ENCODE assay signal across 28 cellular contexts in the genomic region with DNA sequence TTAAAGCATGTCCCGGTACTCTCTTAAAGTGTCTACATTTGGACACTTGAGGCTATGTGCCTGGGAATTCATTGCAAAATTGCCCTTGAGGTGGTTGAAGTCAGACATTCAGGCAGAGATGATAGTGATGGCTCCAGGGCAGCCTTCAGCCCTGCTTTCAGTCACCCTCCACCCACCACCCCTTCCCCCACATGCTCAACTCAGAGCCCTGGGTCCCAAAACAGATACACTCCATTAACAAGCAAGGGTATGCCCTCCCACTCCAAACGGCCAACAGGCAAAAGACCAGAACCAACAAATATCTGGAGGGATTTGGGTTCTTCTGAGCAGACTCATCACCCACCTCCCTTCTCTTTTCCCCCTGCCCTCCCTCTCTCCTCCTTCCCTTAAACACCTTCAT. TPM values are rescaled to one million over a fixed set of nuclear protein-coding genes. Genes with fewer than 3 reads are reported as not detected.
A peak's percentile ranks its signal among the peaks of the same experiment; 100 is the strongest.
DNase-seq lines count a peak whose midpoint lies in the region; ATAC-seq and TF ChIP-seq lines count a peak whose summit lies in the region.
"Had no signal": no experiment of that assay in that cellular context is flagged by ENCODE, and none has a peak within 500 bp of the region (broad histone marks: within the 10 kb centered on the region; RNA-seq: fewer than 3 reads in every experiment).

No MANE protein-coding gene starts in this region.

- no peak for TF ChIP-seq EP300 in upper lobe of left lung (IDR thresholded peaks at IDR 0.05)

- ATAC-seq in GM23338: no peak
- ATAC-seq in lower lobe of right lung: no peak
- ATAC-seq in upper lobe of left lung (ENCODE audit: low FRiP score in 2 of 2): no peak
- no peak for ATAC-seq in GM21447 (IDR thresholded peaks at IDR 0.05; ENCODE audit: unreplicated experiment)
- ATAC-seq: PC-3 had no signal

- POLR2A ChIA-PET in RWPE1 (lab: Yijun Ruan, JAX; ENCODE audit: low non-redundant PET): no interaction called here

- H3K9me3 ChIP-seq in lower lobe of right lung (no peaks in the 10 kb centered on the region), upper lobe of left lung (no peaks in the 10 kb centered on the region)
- H3K9me3 ChIP-seq: BLaER1 had no signal

- DNase-seq in GM23338 (ENCODE audit: low spot score): no peak
- no peak for DNase-seq in RWPE1 (ENCODE audit: low spot score)
- DNase-seq in lower lobe of right lung: no peak
- DNase-seq in upper lobe of left lung: no peak
- no peak for DNase-seq in SW 1271 (lab: John Stamatoyannopoulos, UW)
- DNase-seq in pons (ENCODE audit: low spot score): no peak
- DNase-seq: CD4-positive, CD25-positive, alpha-beta regulatory T cell; DMS153; DND-41; GM23248; H9; HFFc6; Kasumi-1; MV-4-11; NCI-H1105; NCI-H146; NCI-H1930; NCI-H446; NCI-H524 treated with DMSO at 0.1 percent for 48 hours; NCI-H82; NK-92 treated with Interleukin-12 subunit alpha and Interleukin-12 subunit beta, amount 100 ng/mL, for 24 hours; PC-3; RPMI8226; SHP77 treated with DMSO at 0.1 percent for 48 hours had no signal

- no peaks in the 10 kb centered on the region for H3K9me2 ChIP-seq in GM23338 (ENCODE audit: insufficient read depth)

- H3K27ac ChIP-seq in GM23338 (ENCODE audit: low read depth): no peak overlapping the region
- peak overlapping the region; percentile 74 for H3K27ac ChIP-seq in RWPE1
- peak overlapping the region; percentile 66 for H3K27ac ChIP-seq in lower lobe of right lung
- peak overlapping the region in 3 of 4 donors; percentile 43 to 77 (median 74) for H3K27ac ChIP-seq in upper lobe of left lung
- H3K27ac ChIP-seq: BLaER1, GM23248 had no signal

- no peaks in the 10 kb centered on the region for H3F3A ChIP-seq in GM23338 (replicated peaks; ENCODE audit: low read depth)

- no peaks in the 10 kb centered on the region; the same call in 2 of the 3 replicates for H3K4me1 Mint-ChIP-seq in GM23338

- CTCF ChIA-PET in RWPE1 (lab: Yijun Ruan, JAX): no interaction called here

- H3K27me3 Mint-ChIP-seq in GM23338 (ENCODE audit: insufficient read depth, low read depth, poor library complexity): peaks cover 3% of the 10 kb centered on the region

- H3K36me3 ChIP-seq in GM23338 (ENCODE audit: insufficient read depth) (no peaks in the 10 kb centered on the region), lower lobe of right lung (no peaks in the 10 kb centered on the region), upper lobe of left lung (no peaks in the 10 kb centered on the region)
- H3K36me3 ChIP-seq: BLaER1 had no signal

- no peaks in the 10 kb centered on the region for H3K9me3 Mint-ChIP-seq in GM23338
- H3K9me3 Mint-ChIP-seq: H9, HFFc6 had no signal

- H3K27me3 ChIP-seq in GM23338 (ENCODE audit: insufficient read depth) (no peaks in the 10 kb centered on the region), lower lobe of right lung (ENCODE audit: low read depth) (no peaks in the 10 kb centered on the region), upper lobe of left lung (no peaks in the 10 kb centered on the region)
- H3K27me3 ChIP-seq: BLaER1 had no signal

- no peak for TF ChIP-seq CTCF in GM23338 (conservative IDR thresholded peaks at IDR 0.05; ENCODE audit: low read depth in 2 of 2)
- no peak for TF ChIP-seq CTCF in RWPE1 (conservative IDR thresholded peaks at IDR 0.05; ENCODE audit: low read depth)
- no peak for TF ChIP-seq CTCF in lower lobe of right lung (IDR thresholded peaks at IDR 0.05)
- no peak for TF ChIP-seq CTCF in upper lobe of left lung (IDR thresholded peaks at IDR 0.05)

- no peak overlapping the region for H3K4me2 ChIP-seq in GM23338
- H3K4me2 ChIP-seq: BLaER1 had no signal

- no peaks in the 10 kb centered on the region for H4K20me1 ChIP-seq in GM23338 (replicated peaks; ENCODE audit: insufficient read depth)
- H4K20me1 ChIP-seq: BLaER1 had no signal

- H3K36me3 Mint-ChIP-seq in GM23338 (ENCODE audit: low read depth): no peaks in the 10 kb centered on the region
- H3K36me3 Mint-ChIP-seq: CD4-positive, CD25-positive, alpha-beta regulatory T cell had no signal

- no peak for TF ChIP-seq POLR2A in upper lobe of left lung (IDR thresholded peaks at IDR 0.05)

- no peak overlapping the region for H3K4me3 Mint-ChIP-seq in GM23338
- H3K4me3 Mint-ChIP-seq: CD4-positive, CD25-positive, alpha-beta regulatory T cell; H9; HFFc6 had no signal

- H3K4me1 ChIP-seq in GM23338 (ENCODE audit: insufficient read depth): no peaks in the 10 kb centered on the region
- peaks cover 32% of the 10 kb centered on the region for H3K4me1 ChIP-seq in lower lobe of right lung
- peaks cover 20 to 42% (median 29%) of the 10 kb centered on the region in 4 donors for H3K4me1 ChIP-seq in upper lobe of left lung
- H3K4me1 ChIP-seq: BLaER1 had no signal

- intact Hi-C loops in lower lobe of right lung (cut with DNase I): no loop called here

- H3K4me3 ChIP-seq in GM23338 (no peak overlapping the region), lower lobe of right lung (no peak overlapping the region), upper lobe of left lung (no peak overlapping the region)
- H3K4me3 ChIP-seq: BLaER1, GM23248, K562 had no signal

- WGBS in upper lobe of left lung, 2 donors: 77 to 83% methylated on average over 2 of the region's 2 CpGs

- H3K27ac Mint-ChIP-seq in GM23338: no peak overlapping the region
- H3K27ac Mint-ChIP-seq: CD4-positive, CD25-positive, alpha-beta regulatory T cell; HFFc6 had no signal

- 0 out of 2 replicates have a peak overlapping the region, but pooled peaks have one; percentile 38 for H2AFZ ChIP-seq in GM23338
- H2AFZ ChIP-seq: GM23248 had no signal

- H3K79me2 ChIP-seq in GM23338 (replicated peaks; ENCODE audit: insufficient read depth): no peaks in the 10 kb centered on the region

TF ChIP-seq in GM23338, 12 proteins besides CTCF, POLR2A, EP300 and RAD21 (continues in another document):
- TF ChIP-seq NANOG (IDR thresholded peaks at IDR 0.05; ENCODE audit: borderline replicate concordance) (no peak), ZNF114 (CRISPR knock-in tag; IDR thresholded peaks at IDR 0.05) (no peak), JUNB (IDR thresholded peaks at IDR 0.05; ENCODE audit: unreplicated experiment) (no peak), STAT1 (IDR thresholded peaks at IDR 0.05; ENCODE audit: unreplicated experiment) (no peak), CREB1 (CRISPR knock-in tag; IDR thresholded peaks at IDR 0.05; ENCODE audit: low read depth) (no peak), POLR2AphosphoS5 (IDR thresholded peaks at IDR 0.05; ENCODE audit: low read depth) (no peak)
- TF ChIP-seq, protein P1, sequence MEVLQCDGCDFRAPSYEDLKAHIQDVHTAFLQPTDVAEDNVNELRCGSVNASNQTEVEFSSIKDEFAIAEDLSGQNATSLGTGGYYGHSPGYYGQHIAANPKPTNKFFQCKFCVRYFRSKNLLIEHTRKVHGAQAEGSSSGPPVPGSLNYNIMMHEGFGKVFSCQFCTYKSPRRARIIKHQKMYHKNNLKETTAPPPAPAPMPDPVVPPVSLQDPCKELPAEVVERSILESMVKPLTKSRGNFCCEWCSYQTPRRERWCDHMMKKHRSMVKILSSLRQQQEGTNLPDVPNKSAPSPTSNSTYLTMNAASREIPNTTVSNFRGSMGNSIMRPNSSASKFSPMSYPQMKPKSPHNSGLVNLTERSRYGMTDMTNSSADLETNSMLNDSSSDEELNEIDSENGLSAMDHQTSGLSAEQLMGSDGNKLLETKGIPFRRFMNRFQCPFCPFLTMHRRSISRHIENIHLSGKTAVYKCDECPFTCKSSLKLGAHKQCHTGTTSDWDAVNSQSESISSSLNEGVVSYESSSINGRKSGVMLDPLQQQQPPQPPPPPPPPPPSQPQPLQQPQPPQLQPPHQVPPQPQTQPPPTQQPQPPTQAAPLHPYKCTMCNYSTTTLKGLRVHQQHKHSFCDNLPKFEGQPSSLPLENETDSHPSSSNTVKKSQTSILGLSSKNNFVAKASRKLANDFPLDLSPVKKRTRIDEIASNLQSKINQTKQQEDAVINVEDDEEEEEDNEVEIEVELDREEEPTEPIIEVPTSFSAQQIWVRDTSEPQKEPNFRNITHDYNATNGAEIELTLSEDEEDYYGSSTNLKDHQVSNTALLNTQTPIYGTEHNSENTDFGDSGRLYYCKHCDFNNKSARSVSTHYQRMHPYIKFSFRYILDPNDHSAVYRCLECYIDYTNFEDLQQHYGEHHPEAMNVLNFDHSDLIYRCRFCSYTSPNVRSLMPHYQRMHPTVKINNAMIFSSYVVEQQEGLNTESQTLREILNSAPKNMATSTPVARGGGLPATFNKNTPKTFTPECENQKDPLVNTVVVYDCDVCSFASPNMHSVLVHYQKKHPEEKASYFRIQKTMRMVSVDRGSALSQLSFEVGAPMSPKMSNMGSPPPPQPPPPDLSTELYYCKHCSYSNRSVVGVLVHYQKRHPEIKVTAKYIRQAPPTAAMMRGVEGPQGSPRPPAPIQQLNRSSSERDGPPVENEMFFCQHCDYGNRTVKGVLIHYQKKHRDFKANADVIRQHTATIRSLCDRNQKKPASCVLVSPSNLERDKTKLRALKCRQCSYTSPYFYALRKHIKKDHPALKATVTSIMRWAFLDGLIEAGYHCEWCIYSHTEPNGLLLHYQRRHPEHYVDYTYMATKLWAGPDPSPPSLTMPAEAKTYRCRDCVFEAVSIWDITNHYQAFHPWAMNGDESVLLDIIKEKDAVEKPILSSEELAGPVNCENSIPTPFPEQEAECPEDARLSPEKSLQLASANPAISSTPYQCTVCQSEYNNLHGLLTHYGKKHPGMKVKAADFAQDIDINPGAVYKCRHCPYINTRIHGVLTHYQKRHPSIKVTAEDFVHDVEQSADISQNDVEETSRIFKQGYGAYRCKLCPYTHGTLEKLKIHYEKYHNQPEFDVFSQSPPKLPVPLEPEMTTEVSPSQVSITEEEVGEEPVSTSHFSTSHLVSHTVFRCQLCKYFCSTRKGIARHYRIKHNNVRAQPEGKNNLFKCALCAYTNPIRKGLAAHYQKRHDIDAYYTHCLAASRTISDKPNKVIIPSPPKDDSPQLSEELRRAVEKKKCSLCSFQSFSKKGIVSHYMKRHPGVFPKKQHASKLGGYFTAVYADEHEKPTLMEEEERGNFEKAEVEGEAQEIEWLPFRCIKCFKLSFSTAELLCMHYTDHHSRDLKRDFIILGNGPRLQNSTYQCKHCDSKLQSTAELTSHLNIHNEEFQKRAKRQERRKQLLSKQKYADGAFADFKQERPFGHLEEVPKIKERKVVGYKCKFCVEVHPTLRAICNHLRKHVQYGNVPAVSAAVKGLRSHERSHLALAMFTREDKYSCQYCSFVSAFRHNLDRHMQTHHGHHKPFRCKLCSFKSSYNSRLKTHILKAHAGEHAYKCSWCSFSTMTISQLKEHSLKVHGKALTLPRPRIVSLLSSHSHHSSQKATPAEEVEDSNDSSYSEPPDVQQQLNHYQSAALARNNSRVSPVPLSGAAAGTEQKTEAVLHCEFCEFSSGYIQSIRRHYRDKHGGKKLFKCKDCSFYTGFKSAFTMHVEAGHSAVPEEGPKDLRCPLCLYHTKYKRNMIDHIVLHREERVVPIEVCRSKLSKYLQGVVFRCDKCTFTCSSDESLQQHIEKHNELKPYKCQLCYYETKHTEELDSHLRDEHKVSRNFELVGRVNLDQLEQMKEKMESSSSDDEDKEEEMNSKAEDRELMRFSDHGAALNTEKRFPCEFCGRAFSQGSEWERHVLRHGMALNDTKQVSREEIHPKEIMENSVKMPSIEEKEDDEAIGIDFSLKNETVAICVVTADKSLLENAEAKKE (CRISPR knock-in tag; IDR thresholded peaks at IDR 0.05): no peak

RNA-seq across cellular contexts. Expression of a gene that starts 29.9 kb away (rescaled TPM):
- 13.9 and 19.3 TPM in 2 replicates for total RNA-seq in GM23338 (2014; rRNA removed; shearing (Covaris generic))
- polyA plus RNA-seq in GM23338 (2016; fragmentation: Nextera tagmentation; extraction: Ambion mirVana): 4.9 and 6.3 TPM in 2 replicates
- 212 TPM for total RNA-seq in lower lobe of right lung
- total RNA-seq in upper lobe of left lung: 100 to 1,000 TPM in 4 of 6 donors, 10 to 100 TPM in 2; 92.6 to 577 (median 198) TPM
- total RNA-seq: GM23248, HFFc6 had no signal
- polyA plus RNA-seq: AG04450, GM23248 had no signal
